Comparison of ENCODE assay signal across 8 cellular contexts in the genomic region with DNA sequence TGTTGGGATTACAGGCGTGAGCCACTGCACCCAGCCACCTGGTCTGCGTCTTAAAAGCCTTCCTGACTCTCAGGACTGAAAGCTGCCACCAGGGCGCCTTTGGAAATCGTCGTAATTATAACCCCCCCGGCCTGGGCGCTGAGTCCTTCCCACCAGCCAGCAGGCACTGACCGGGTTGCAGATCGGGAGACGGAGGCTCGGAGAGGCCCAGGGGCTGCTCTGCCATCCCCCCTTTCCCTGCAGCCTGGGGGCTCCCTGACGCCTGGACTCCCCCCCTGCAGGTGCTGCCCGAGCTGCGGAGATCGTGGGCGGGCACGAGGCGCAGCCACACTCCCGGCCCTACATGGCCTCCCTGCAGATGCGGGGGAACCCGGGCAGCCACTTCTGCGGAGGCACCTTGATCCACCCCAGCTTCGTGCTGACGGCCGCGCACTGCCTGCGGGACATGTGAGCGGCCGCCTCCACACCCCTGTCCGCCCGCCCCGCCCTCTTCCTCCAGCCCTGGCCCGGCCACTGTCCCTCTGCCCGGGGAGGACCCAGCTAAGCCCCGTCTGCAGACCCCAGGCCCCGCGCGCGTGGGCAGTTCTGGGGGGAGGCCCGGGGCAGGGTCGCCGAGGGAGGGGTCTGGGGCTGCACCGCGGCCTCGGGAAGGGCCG. TPM values are rescaled to one million over a fixed set of nuclear protein-coding genes. Genes with fewer than 3 reads are reported as not detected.
DNase-seq lines count a peak whose midpoint lies in the region; TF ChIP-seq lines count a peak whose summit lies in the region.

No MANE protein-coding gene starts in this region.

- no peak overlapping the region for H3K4me2 ChIP-seq in mesendoderm (ENCODE audit: low read length)

- no peak for DNase-seq in AG10803 (ENCODE audit: low read depth)
- peak in 1 of 2 experiments; percentile 63 for DNase-seq in HL-60 (ENCODE audit: low read depth in 1 of 2, low spot score in 1 of 2)
- no peak for DNase-seq in cardiac fibroblast (ENCODE audit: low read depth in 2 of 2)
- peak; percentile 51 for DNase-seq in mesendoderm
- no peak for DNase-seq in stimulated activated CD4-positive, alpha-beta T cell treated with anti-CD3 and anti-CD28 coated beads, Interleukin-1b, Interleukin-23, amount 100 ng/mL, for 48 hours
- no peak for DNase-seq in NCI-H1436 (lab: John Stamatoyannopoulos, UW)
- no peak for DNase-seq in NCI-H524 treated with DMSO at 0.1 percent for 48 hours (lab: John Stamatoyannopoulos, UW)
- DNase-seq in activated CD4-positive, CD25-positive, alpha-beta regulatory T cell (lab: John Stamatoyannopoulos, UW), result no peak

- TF ChIP-seq CTCF in AG10803 (conservative IDR thresholded peaks at IDR 0.05; ENCODE audit: low read length) (peak; percentile 5; the same call in 1 of the 2 replicates), HL-60 (IDR thresholded peaks at IDR 0.05; ENCODE audit: insufficient read depth, low read length) (no peak), cardiac fibroblast (IDR thresholded peaks at IDR 0.05; ENCODE audit: low read depth, low read length) (peak; percentile 3)

- H3K18ac ChIP-seq in mesendoderm (ENCODE audit: low read length), result no peak overlapping the region

- no CpG with 5 or more reads among the region's 46 CpGs for WGBS in mesendoderm (ENCODE audit: extremely low coverage, insufficient coverage, low lambda C conversion rate)

- H3K23ac ChIP-seq in mesendoderm (ENCODE audit: low read length), result no peak overlapping the region

- H4K8ac ChIP-seq in mesendoderm (ENCODE audit: low read depth, low read length), result no peak overlapping the region

- H3K27me3 ChIP-seq in HL-60 (ENCODE audit: insufficient read depth, poor library complexity, severe bottlenecking) (no peaks in the 10 kb centered on the region), mesendoderm (ENCODE audit: insufficient read depth, low read length, poor library complexity) (peaks cover 9% of the 10 kb centered on the region)

- H3K56ac ChIP-seq in mesendoderm (ENCODE audit: low read length), result no peak overlapping the region

- no peaks in the 10 kb centered on the region for H3K79me1 ChIP-seq in mesendoderm (ENCODE audit: low read length)

- no peak overlapping the region for H2BK15ac ChIP-seq in mesendoderm (replicated peaks; ENCODE audit: low read depth)

- H3K27ac ChIP-seq in HL-60 (replicated peaks) (peak overlapping the region; percentile 74), mesendoderm (ENCODE audit: low read depth, low read length) (no peak overlapping the region)

- H2BK5ac ChIP-seq in mesendoderm (ENCODE audit: low read length), result no peak overlapping the region

- no peak overlapping the region for H3K9ac ChIP-seq in mesendoderm (ENCODE audit: low read length)

- no peak overlapping the region for H4K5ac ChIP-seq in mesendoderm (ENCODE audit: low read length)

- H3K4me3 ChIP-seq in AG10803 (ENCODE audit: low read length) (no peak overlapping the region), HL-60 (replicated peaks; ENCODE audit: insufficient read depth, low read length) (peak overlapping the region; percentile 68), cardiac fibroblast (replicated peaks in 1 of 2; ENCODE audit: low read depth in 2 of 2, low read length in 2 of 2) (no peak overlapping the region), mesendoderm (ENCODE audit: low read length) (no peak overlapping the region)

- H3K36me3 ChIP-seq in mesendoderm (ENCODE audit: control insufficient read depth, insufficient read depth, low read length), result no peaks in the 10 kb centered on the region

- no peak overlapping the region for H3K4ac ChIP-seq in mesendoderm (ENCODE audit: low read depth, low read length)

- no peaks in the 10 kb centered on the region for H3K79me2 ChIP-seq in mesendoderm (ENCODE audit: control insufficient read depth, insufficient read depth, low read length)

- H2BK120ac ChIP-seq in mesendoderm (ENCODE audit: low read depth, low read length), result no peak overlapping the region

- no peaks in the 10 kb centered on the region for H3K4me1 ChIP-seq in mesendoderm (ENCODE audit: control insufficient read depth, low read depth, low read length)

- no peak overlapping the region for H2AK5ac ChIP-seq in mesendoderm (ENCODE audit: low read length)

RNA-seq across cellular contexts. Expression of a gene that starts 2.5 kb away (rescaled TPM):
- not detected for polyA plus RNA-seq in mesendoderm (2013, experiment 1 of 2)
- polyA plus RNA-seq in mesendoderm (2013, experiment 2 of 2), result 0.04 TPM

RNA-seq across cellular contexts. Expression of a gene that starts 8.8 kb away (rescaled TPM):
- polyA plus RNA-seq in mesendoderm (2013, experiment 1 of 2), result not detected
- not detected for polyA plus RNA-seq in mesendoderm (2013, experiment 2 of 2)

RNA-seq across cellular contexts. Expression of a gene that starts 15.7 kb away (rescaled TPM):
- 0.04 TPM for polyA plus RNA-seq in mesendoderm (2013, experiment 1 of 2)
- polyA plus RNA-seq in mesendoderm (2013, experiment 2 of 2), result 0.04 TPM

RNA-seq across cellular contexts. Expression of a gene that starts 16.2 kb away (rescaled TPM):
- 0.21 TPM for polyA plus RNA-seq in mesendoderm (2013, experiment 1 of 2)
- polyA plus RNA-seq in mesendoderm (2013, experiment 2 of 2), result 0.17 TPM

RNA-seq across cellular contexts. Expression of a gene that starts 21.6 kb away (rescaled TPM):
- 15.2 TPM for polyA plus RNA-seq in mesendoderm (2013, experiment 1 of 2)
- polyA plus RNA-seq in mesendoderm (2013, experiment 2 of 2), result 15.1 TPM
